10 cellular contexts compared by ENCODE assay signal in genomic region chr21:33238565-33239255, GRCh38. TPM values are rescaled to one million over a fixed set of nuclear protein-coding genes. Genes with fewer than 3 reads are reported as not detected.
DNase-seq lines count a peak whose midpoint lies in the region; ATAC-seq and TF ChIP-seq lines count a peak whose summit lies in the region.
"Had no signal": no experiment of that assay in that cellular context is flagged by ENCODE, and none has a peak within 500 bp of the region (broad histone marks: within the 10 kb centered on the region; RNA-seq: fewer than 3 reads in every experiment).

No MANE protein-coding gene starts in this region.

- ATAC-seq in HG02943 (IDR thresholded peaks at IDR 0.05; ENCODE audit: low read depth, unreplicated experiment): peak; percentile 70
- ATAC-seq in SK-N-SH treated with all-trans-retinoic acid at 6 μM for 48 hours: no peak
- no peak for ATAC-seq in left lung

- TF ChIP-seq CTCF in OCI-LY7 (conservative IDR thresholded peaks at IDR 0.05; ENCODE audit: low read length) (no peak), adrenal gland (IDR thresholded peaks at IDR 0.05) (no peak), left lung (IDR thresholded peaks at IDR 0.05) (no peak)

- POLR2A ChIA-PET in OCI-LY7 (lab: Charles Lee): interaction anchor here (0.6 to 1.5 kb wide), 13 partner anchors 10 to 1540 kb away, joined by 3 to 8 read pairs (median 4); partner anchors contain the start of gene IL10RB

- H3K9me2 ChIP-seq in OCI-LY7 (ENCODE audit: insufficient read depth, low read length): no peaks in the 10 kb centered on the region

- H3K79me2 ChIP-seq in OCI-LY7 (ENCODE audit: insufficient read depth, low read depth, low read length): peaks cover 98% of the 10 kb centered on the region

- H3K4me3 Mint-ChIP-seq in activated T-cell treated with anti-CD3 and anti-CD28 coated beads, Interleukin-2, amount 50 U/mL, for 24 hours: peak overlapping the region; percentile 59
- peak overlapping the region; percentile 67 for H3K4me3 Mint-ChIP-seq in stimulated activated naive CD8-positive, alpha-beta T cell treated with anti-CD3 and anti-CD28 coated beads, Interleukin-15, Interleukin-2, amounts not matched to agents 100 ng/mL and 50 ng/mL, for 24 hours

- H3K36me3 Mint-ChIP-seq in activated T-cell treated with anti-CD3 and anti-CD28 coated beads, Interleukin-2, amount 50 U/mL, for 24 hours (ENCODE audit: low read depth): peaks cover 31% of the 10 kb centered on the region
- peaks cover 44% of the 10 kb centered on the region for H3K36me3 Mint-ChIP-seq in stimulated activated naive CD8-positive, alpha-beta T cell treated with anti-CD3 and anti-CD28 coated beads, Interleukin-15, Interleukin-2, amounts not matched to agents 100 ng/mL and 50 ng/mL, for 24 hours (ENCODE audit: low read depth)

- peaks cover 82% of the 10 kb centered on the region for H3K4me1 ChIP-seq in OCI-LY7 (ENCODE audit: insufficient read depth, low read length, poor library complexity, severe bottlenecking)
- H3K4me1 ChIP-seq in adrenal gland (replicated peaks in 1 of 2): peaks cover 0 to 7% of the 10 kb centered on the region in 2 donors
- peaks cover 2 to 78% of the 10 kb centered on the region in 2 donors for H3K4me1 ChIP-seq in left lung

- peaks cover 85% of the 10 kb centered on the region for H3K4me1 Mint-ChIP-seq in activated T-cell treated with anti-CD3 and anti-CD28 coated beads, Interleukin-2, amount 50 U/mL, for 24 hours (ENCODE audit: low read depth)
- H3K4me1 Mint-ChIP-seq in stimulated activated naive CD8-positive, alpha-beta T cell treated with anti-CD3 and anti-CD28 coated beads, Interleukin-15, Interleukin-2, amounts not matched to agents 100 ng/mL and 50 ng/mL, for 24 hours (ENCODE audit: low read depth): peaks cover 92% of the 10 kb centered on the region

- no peak for DNase-seq in activated T-cell treated with anti-CD3 and anti-CD28 coated beads, Interleukin-2, amount 50 U/mL, for 24 hours
- DNase-seq in activated T-cell treated with anti-CD3 and anti-CD28 coated beads, Interleukin-2, amount 50 U/mL, for 1 hour: no peak
- peak; percentile 86 for DNase-seq in OCI-LY7 (ENCODE audit: low spot score)
- no peak for DNase-seq in adrenal gland
- no peak for DNase-seq in left lung
- DNase-seq: stimulated activated CD4-positive, alpha-beta T cell treated with anti-CD3 and anti-CD28 coated beads, Interleukin-12 subunit alpha, Interleukin-12 subunit beta, amount 100 ng/mL, for 4 hours had no signal

- CTCF ChIA-PET in OCI-LY7 (lab: Charles Lee; ENCODE audit: unreplicated experiment): interaction anchor here (1.2 kb wide), 2 partner anchors 21 to 61 kb away, joined by 3 read pairs; no protein-coding TSS in a partner anchor

- H3K27ac ChIP-seq in OCI-LY7 (ENCODE audit: low read depth, low read length, poor library complexity, severe bottlenecking) (peak overlapping the region; percentile 96), adrenal gland (no peak overlapping the region), left lung (peak overlapping the region in 1 of 2 donors; percentile 45)
- H3K27ac ChIP-seq: SK-N-MC had no signal

- intact Hi-C loops in OCI-LY7 (cut with micrococcal nuclease; ENCODE audit: unreplicated experiment) (loop anchor here (2.0 kb wide), 2 partner anchors 34 to 70 kb away; no protein-coding TSS in a partner anchor), adrenal gland (cut with DNase I) (no loop called here), left lung (cut with DNase I) (no loop called here)

- H3K4me2 ChIP-seq in OCI-LY7 (ENCODE audit: low read length): peak overlapping the region; percentile 76

- H3K4me3 ChIP-seq in OCI-LY7 (ENCODE audit: low read depth, low read length, poor library complexity, severe bottlenecking) (peak overlapping the region; percentile 62), adrenal gland (no peak overlapping the region), left lung (no peak overlapping the region)
- H3K4me3 ChIP-seq: SK-N-MC had no signal

- H4K20me1 ChIP-seq in OCI-LY7 (ENCODE audit: insufficient read depth, low read length): no peaks in the 10 kb centered on the region

- peaks cover 83% of the 10 kb centered on the region for H3K36me3 ChIP-seq in OCI-LY7 (ENCODE audit: insufficient read depth, low read length)
- no peaks in the 10 kb centered on the region for H3K36me3 ChIP-seq in adrenal gland (replicated peaks in 1 of 2)
- peaks cover 0 to 13% of the 10 kb centered on the region in 2 donors for H3K36me3 ChIP-seq in left lung

- WGBS in adrenal gland, 4 donors: 72 to 87% (median 86%) methylated on average over 7 of the region's 7 CpGs

- no peaks in the 10 kb centered on the region for H3K27me3 Mint-ChIP-seq in activated T-cell treated with anti-CD3 and anti-CD28 coated beads, Interleukin-2, amount 50 U/mL, for 24 hours
- no peaks in the 10 kb centered on the region for H3K27me3 Mint-ChIP-seq in stimulated activated naive CD8-positive, alpha-beta T cell treated with anti-CD3 and anti-CD28 coated beads, Interleukin-15, Interleukin-2, amounts not matched to agents 100 ng/mL and 50 ng/mL, for 24 hours

- H3K27me3 ChIP-seq in adrenal gland: no peaks in the 10 kb centered on the region
- H3K27me3 ChIP-seq in left lung: no peaks in the 10 kb centered on the region

- no peak for TF ChIP-seq POLR2A in adrenal gland (IDR thresholded peaks at IDR 0.05)

- no peak overlapping the region for H2AFZ ChIP-seq in OCI-LY7 (ENCODE audit: low read length)

- no peaks in the 10 kb centered on the region for H3K9me3 Mint-ChIP-seq in activated T-cell treated with anti-CD3 and anti-CD28 coated beads, Interleukin-2, amount 50 U/mL, for 24 hours
- H3K9me3 Mint-ChIP-seq in stimulated activated naive CD8-positive, alpha-beta T cell treated with anti-CD3 and anti-CD28 coated beads, Interleukin-15, Interleukin-2, amounts not matched to agents 100 ng/mL and 50 ng/mL, for 24 hours: no peaks in the 10 kb centered on the region

- H3K9me3 ChIP-seq in OCI-LY7 (ENCODE audit: low read length) (no peaks in the 10 kb centered on the region), adrenal gland (replicated peaks in 1 of 3) (no peaks in the 10 kb centered on the region), left lung (no peaks in the 10 kb centered on the region)

- TSS peak; percentile 5 for BruUV-seq in OCI-LY7 (replicated peaks; lab: Mats Ljungman, UMichigan)

- H3K27ac Mint-ChIP-seq in activated T-cell treated with anti-CD3 and anti-CD28 coated beads, Interleukin-2, amount 50 U/mL, for 24 hours: peak overlapping the region; percentile 90
- peak overlapping the region; percentile 95 for H3K27ac Mint-ChIP-seq in stimulated activated naive CD8-positive, alpha-beta T cell treated with anti-CD3 and anti-CD28 coated beads, Interleukin-15, Interleukin-2, amounts not matched to agents 100 ng/mL and 50 ng/mL, for 24 hours

TF ChIP-seq in SK-N-SH treated with all-trans-retinoic acid at 6 μM for 48 hours, 23 proteins besides CTCF, POLR2A, EP300 and RAD21 (continues in another document):
- TF ChIP-seq ZFP3 (CRISPR knock-in tag; IDR thresholded peaks at IDR 0.05) (no peak), ZNF70 (CRISPR knock-in tag; IDR thresholded peaks at IDR 0.05) (no peak), ESRRG (CRISPR knock-in tag; IDR thresholded peaks at IDR 0.05) (no peak), RARB (CRISPR knock-in tag; IDR thresholded peaks at IDR 0.05) (no peak), ZC3H10 (CRISPR knock-in tag; IDR thresholded peaks at IDR 0.05) (no peak), PPARA (CRISPR knock-in tag; IDR thresholded peaks at IDR 0.05; ENCODE audit: borderline replicate concordance) (no peak), CREB5 (CRISPR knock-in tag; IDR thresholded peaks at IDR 0.05; ENCODE audit: low read depth) (no peak), BACH2 (CRISPR knock-in tag; IDR thresholded peaks at IDR 0.05; ENCODE audit: borderline replicate concordance) (no peak), CSDC2 (CRISPR knock-in tag; IDR thresholded peaks at IDR 0.05) (no peak), CSRNP3 (CRISPR knock-in tag; IDR thresholded peaks at IDR 0.05) (no peak), ARNTL (CRISPR knock-in tag; IDR thresholded peaks at IDR 0.05; ENCODE audit: borderline replicate concordance, low read depth) (no peak), TOX (CRISPR knock-in tag; IDR thresholded peaks at IDR 0.05; ENCODE audit: borderline replicate concordance) (no peak), ZNF565 (CRISPR knock-in tag; conservative IDR thresholded peaks at IDR 0.05; ENCODE audit: low read depth) (no peak), ZFP30 (CRISPR knock-in tag; IDR thresholded peaks at IDR 0.05) (no peak)

RNA-seq across cellular contexts. Expression of gene IFNAR2, which starts 9.0 kb away (rescaled TPM):
- 22.1 and 24.8 TPM in 2 replicates for total RNA-seq in OCI-LY7 (2014; rRNA removed; shearing (Covaris generic))
- 93.5 and 114 TPM in 2 replicates for total RNA-seq in OCI-LY7 (2022)
- 10 to 100 TPM in 6 of 8 donors, 1 to 10 TPM in 2; 5.9 to 29.7 (median 14.5) TPM for total RNA-seq in adrenal gland
- 10 to 100 TPM; 11.4 to 16.3 (median 16.1) TPM for polyA plus RNA-seq in adrenal gland
- 10 to 100 TPM; 46.3 to 50.1 TPM for total RNA-seq in left lung

RNA-seq across cellular contexts. Expression of gene IL10RB, which starts 27.5 kb away (rescaled TPM):
- total RNA-seq in OCI-LY7 (2014; rRNA removed; shearing (Covaris generic)): 44.3 and 48.0 TPM in 2 replicates
- total RNA-seq in OCI-LY7 (2022) (48.3 and 54.5 TPM in 2 replicates), adrenal gland (10 to 100 TPM; 21.5 to 55.0 (median 28.7) TPM), left lung (10 to 100 TPM; 42.3 to 48.2 TPM)
- polyA plus RNA-seq in adrenal gland: 10 to 100 TPM; 14.7 to 20.8 (median 14.9) TPM
